ENCODE assay signal across 9 cellular contexts in genomic region chr2:227411320-227411989, GRCh38. TPM values are rescaled to one million over a fixed set of nuclear protein-coding genes. Genes with fewer than 3 reads are reported as not detected.
DNase-seq lines count a peak whose midpoint lies in the region; ATAC-seq and TF ChIP-seq lines count a peak whose summit lies in the region.
"Had no signal": no experiment of that assay in that cellular context is flagged by ENCODE, and none has a peak within 500 bp of the region (broad histone marks: within the 10 kb centered on the region; RNA-seq: fewer than 3 reads in every experiment).

No MANE protein-coding gene starts in this region.

- H3K4me3 ChIP-seq in NB4 (ENCODE audit: low read depth, low read length): no peak overlapping the region
- H3K4me3 ChIP-seq in mammary epithelial cell (replicated peaks in 1 of 3; ENCODE audit: insufficient read depth in 1 of 3, low read depth in 2 of 3, low read length in 3 of 3): no peak overlapping the region

- no peak for TF ChIP-seq POLR2A in NB4 (IDR thresholded peaks at IDR 0.05; ENCODE audit: extremely low read depth, insufficient read length)

- H3K9me3 ChIP-seq in mammary epithelial cell (replicated peaks; ENCODE audit: insufficient read depth, low read length): no peaks in the 10 kb centered on the region

- CTCF ChIA-PET in mammary epithelial cell (lab: Charles Lee; ENCODE audit: low non-redundant PET): no interaction called here

- dilution Hi-C loops in mammary epithelial cell (cut with HindIII; ENCODE audit: low sequenced_read_pairs): no loop called here

- H3K9me3 Mint-ChIP-seq in mesothelial cell of epicardium: no peaks in the 10 kb centered on the region

- no peaks in the 10 kb centered on the region for H3K36me3 Mint-ChIP-seq in mesothelial cell of epicardium

- DNase-seq in GM10266 (ENCODE audit: extremely low spot score): peak; percentile 51
- peak; percentile 22 for DNase-seq in NB4 (ENCODE audit: low read depth)
- DNase-seq in mammary epithelial cell: peak; percentile 98
- DNase-seq in stimulated activated CD8-positive, alpha-beta memory T cell treated with anti-CD3 and anti-CD28 coated beads, Interleukin-7, amount 100 ng/mL, for 48 hours (ENCODE audit: extremely low read depth in 1 of 2, low read depth in 1 of 2): peak; percentile 24 to 73
- no peak for DNase-seq in HT-29 (ENCODE audit: low spot score)
- no peak for DNase-seq in NCI-H526 (lab: John Stamatoyannopoulos, UW)
- no peak for DNase-seq in mesothelial cell of epicardium (ENCODE audit: low spot score in 2 of 2, unreplicated experiment in 2 of 2)

- H3K27ac ChIP-seq in mammary epithelial cell (ENCODE audit: insufficient read depth, low read depth, low read length): peak overlapping the region; percentile 87

- TF ChIP-seq CTCF in GM10266 (IDR thresholded peaks at IDR 0.05; ENCODE audit: control insufficient read depth, insufficient read depth, low read depth, missing control alignments): no peak
- no peak for TF ChIP-seq CTCF in NB4 (IDR thresholded peaks at IDR 0.05; ENCODE audit: low read depth, low read length)
- no peak for TF ChIP-seq CTCF in mammary epithelial cell (conservative IDR thresholded peaks at IDR 0.05 in 1 of 2, IDR thresholded peaks at IDR 0.05 in 1 of 2; ENCODE audit: extremely low read depth in 1 of 2, insufficient read depth in 1 of 2, low read depth in 1 of 2, low read length in 2 of 2)
- no peak for TF ChIP-seq CTCF in mesothelial cell of epicardium (IDR thresholded peaks at IDR 0.05; ENCODE audit: unreplicated experiment)

- no peaks in the 10 kb centered on the region for H4K20me1 ChIP-seq in mammary epithelial cell (ENCODE audit: insufficient read depth, low read length)

- WGBS in mammary epithelial cell (ENCODE audit: low coverage, missing lambda C conversion rate): 54% methylated on average over 9 of the region's 9 CpGs

- H3K27me3 ChIP-seq in mammary epithelial cell (ENCODE audit: insufficient read depth, low read length): no peaks in the 10 kb centered on the region

- BruUV-seq in mammary epithelial cell (replicated peaks; lab: Mats Ljungman, UMichigan): no TSS peak

- in situ Hi-C loops in mammary epithelial cell (cut with MboI; ENCODE audit: low sequenced_read_pairs in 2 of 2): loop anchor here in 1 of 2 donors (25.0 kb wide), 2 partner anchors 351 to 451 kb away; partner anchors contain the start of gene DAW1

- H3K79me2 ChIP-seq in mammary epithelial cell (ENCODE audit: insufficient read depth, low read length): no peaks in the 10 kb centered on the region

- H3K4me1 Mint-ChIP-seq in mesothelial cell of epicardium: peaks cover 17% of the 10 kb centered on the region

- no peak overlapping the region for H3K27ac Mint-ChIP-seq in mesothelial cell of epicardium

- no peaks in the 10 kb centered on the region for H3K27me3 Mint-ChIP-seq in mesothelial cell of epicardium (ENCODE audit: low read depth)

- peaks cover 43% of the 10 kb centered on the region for H3K4me1 ChIP-seq in mammary epithelial cell (ENCODE audit: insufficient read depth, low read length)

- ATAC-seq in GM21786 (IDR thresholded peaks at IDR 0.05; ENCODE audit: unreplicated experiment): peak; percentile 79

- intact Hi-C loops in mammary epithelial cell (cut with micrococcal nuclease): no loop called here

- no peak overlapping the region for H3K4me3 Mint-ChIP-seq in mesothelial cell of epicardium

- peak overlapping the region; percentile 54 for H3K9ac ChIP-seq in mammary epithelial cell (ENCODE audit: insufficient read depth, low read length)

- H2AFZ ChIP-seq in mammary epithelial cell (ENCODE audit: low read depth, low read length): no peak overlapping the region

- no peaks in the 10 kb centered on the region for H3K36me3 ChIP-seq in mammary epithelial cell (ENCODE audit: insufficient read depth, low read length)

- H3K4me2 ChIP-seq in mammary epithelial cell (ENCODE audit: insufficient read depth, low read depth, low read length): peak overlapping the region; percentile 31

RNA-seq across cellular contexts. Expression of gene SCYGR1, which starts 23.7 kb away (rescaled TPM):
- total RNA-seq in mammary epithelial cell (not detected), mesothelial cell of epicardium (not detected in 3 replicates)
- polyA plus RNA-seq in mammary epithelial cell: not detected
- not detected for polyA minus RNA-seq in mammary epithelial cell
- total RNA-seq in HT-29 (2014; rRNA removed; shearing (Covaris generic)): not detected in 2 replicates
- polyA plus RNA-seq: thymus had no signal

RNA-seq across cellular contexts. Expression of gene TM4SF20, which starts 32.3 kb away (rescaled TPM):
- not detected for total RNA-seq in mammary epithelial cell
- polyA plus RNA-seq in mammary epithelial cell: not detected
- not detected for polyA minus RNA-seq in mammary epithelial cell
- 0.36 TPM in 1 of 2 replicates, not detected in the other for total RNA-seq in HT-29 (2014; rRNA removed; shearing (Covaris generic))
- total RNA-seq in mesothelial cell of epicardium: not detected in 3 replicates

Comparison
In these comparisons a context has a peak if more than half of its experiments do, and no peak if none do; other contexts are left out.
1. DNase-seq: peak in GM10266 (single experiment), NB4 (single experiment), mammary epithelial cell (single experiment) and stimulated activated CD8-positive, alpha-beta memory T cell treated with anti-CD3 and anti-CD28 coated beads, Interleukin-7, amount 100 ng/mL, for 48 hours (2 of 2); none in HT-29 (single experiment), NCI-H526 (0 of 2) and mesothelial cell of epicardium (0 of 2).